Comparison of ENCODE assay signal across 17 cellular contexts in genomic region chr16:87531418-87531817, GRCh38.
"Had no signal": no experiment of that assay in that cellular context is flagged by ENCODE, and none has a peak within 500 bp of the region (broad histone marks: within the 10 kb centered on the region; RNA-seq: fewer than 3 reads in every experiment).

No MANE protein-coding gene starts in this region.

- H3K27me3 ChIP-seq: gastrocnemius medialis, tibial artery had no signal

- H3K27ac ChIP-seq: gastrocnemius medialis, tibial artery had no signal

- DNase-seq: activated CD4-positive, alpha-beta memory T cell treated with anti-CD3 and anti-CD28 coated beads, Interleukin-2, amount 10 ng/mL, durations not matched to agents 7 days and 5 days; activated CD4-positive, alpha-beta T cell treated with anti-CD3 and anti-CD28 coated beads for 48 hours; activated CD4-positive, CD25-positive, alpha-beta regulatory T cell; activated CD8-positive, alpha-beta memory T cell treated with anti-CD3 and anti-CD28 coated beads, Interleukin-2, amount 10 ng/mL, durations not matched to agents 7 days and 5 days; activated naive CD8-positive, alpha-beta T cell treated with anti-CD3 and anti-CD28 coated beads for 36 hours; amniotic stem cell; effector CD8-positive, alpha-beta T cell; gastrocnemius medialis; head of caudate nucleus; mesenchymal stem cell; mucosa of descending colon; naive B cell; retina; stimulated activated CD4-positive, alpha-beta T cell treated with anti-CD3 and anti-CD28 coated beads, Interleukin-2, amount 100 ng/mL, for 24 hours; stimulated activated naive CD4-positive, alpha-beta T cell treated with Interleukin-2 at 50 U/mL for 16 hours; tibial artery had no signal

- H3K4me3 ChIP-seq: gastrocnemius medialis, mucosa of descending colon, tibial artery had no signal

- ATAC-seq: activated CD8-positive, alpha-beta memory T cell treated with anti-CD3 and anti-CD28 coated beads, Interleukin-2, amount 10 ng/mL, durations not matched to agents 7 days and 5 days; esophagus mucosa; gastrocnemius medialis; mucosa of descending colon had no signal

- H3K4me1 ChIP-seq: gastrocnemius medialis, tibial artery had no signal

- H3K36me3 ChIP-seq: gastrocnemius medialis, tibial artery had no signal
